ENCODE assay signal across 17 cellular contexts in the genomic region with DNA sequence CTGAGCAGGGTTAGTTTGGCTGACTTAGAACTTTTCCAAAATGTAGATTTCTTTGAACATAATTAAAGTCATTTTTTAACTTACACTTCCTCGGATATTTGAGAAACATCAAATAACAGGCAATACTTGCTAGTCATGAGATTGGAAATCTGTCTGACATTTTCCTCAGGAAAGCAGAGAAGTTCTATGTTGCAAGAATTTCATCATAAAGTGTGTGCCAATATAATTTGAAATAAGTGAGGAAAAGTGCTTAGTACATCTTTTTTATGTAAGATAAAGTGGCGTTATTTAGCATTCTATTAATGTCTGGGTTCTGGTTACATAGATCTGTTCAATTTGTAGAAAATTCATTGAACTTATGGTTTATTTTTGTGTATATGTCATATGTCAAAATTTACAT. TPM values are rescaled to one million over a fixed set of nuclear protein-coding genes. Genes with fewer than 3 reads are reported as not detected.
DNase-seq lines count a peak whose midpoint lies in the region; ATAC-seq and TF ChIP-seq lines count a peak whose summit lies in the region.
"Had no signal": no experiment of that assay in that cellular context is flagged by ENCODE, and none has a peak within 500 bp of the region (broad histone marks: within the 10 kb centered on the region; RNA-seq: fewer than 3 reads in every experiment).

No MANE protein-coding gene starts in this region.

- H2BK5ac ChIP-seq in IMR-90 (ENCODE audit: low read depth, low read length, poor library complexity, severe bottlenecking), result no peak overlapping the region

- no peak overlapping the region for H2AK5ac ChIP-seq in IMR-90 (ENCODE audit: low read depth, low read length)

- dilution Hi-C loops in IMR-90 (cut with HindIII; ENCODE audit: low sequenced_read_pairs, unreplicated experiment), result no loop called here

- no peaks in the 10 kb centered on the region; the same call in 1 of the 2 replicates for H3K9me1 ChIP-seq in IMR-90 (ENCODE audit: insufficient read depth, low read length)

- CTCF ChIA-PET in IMR-90 (lab: Yijun Ruan, JAX), result interaction anchor here (2.6 kb wide), 1 partner anchor 15 kb away, joined by 6 read pairs; no protein-coding TSS in a partner anchor

- H3K9me3 ChIP-seq in IMR-90 (ENCODE audit: control insufficient read depth, insufficient read depth, low read length) (no peaks in the 10 kb centered on the region), neutrophil (no peaks in the 10 kb centered on the region)
- H3K9me3 ChIP-seq: BE2C had no signal

- no peak overlapping the region for H3K56ac ChIP-seq in IMR-90 (ENCODE audit: extremely low read depth, insufficient read depth, low read length)

- no peak overlapping the region for H2BK120ac ChIP-seq in IMR-90 (ENCODE audit: low read depth, low read length)

- H3K27ac ChIP-seq in IMR-90 (ENCODE audit: insufficient read depth, low read length) (no peak overlapping the region), neutrophil (peak overlapping the region; percentile 79)

- ATAC-seq in IMR-90 (ENCODE audit: low read depth) (no peak), GM21717 (IDR thresholded peaks at IDR 0.05; ENCODE audit: unreplicated experiment) (no peak)
- ATAC-seq: Panc1, Right ventricle myocardium inferior had no signal

- H3K4me3 ChIP-seq in IMR-90 (ENCODE audit: insufficient read depth, low read depth, low read length), result no peak overlapping the region
- no peak overlapping the region for H3K4me3 ChIP-seq in neutrophil (ENCODE audit: low read depth in 1 of 2, low read length in 1 of 2)

- intact Hi-C loops in IMR-90 (cut with micrococcal nuclease), result no loop called here

- H4K5ac ChIP-seq in IMR-90 (ENCODE audit: low read depth, low read length), result no peak overlapping the region

- TF ChIP-seq POLR2A in IMR-90 (IDR thresholded peaks at IDR 0.05; ENCODE audit: low read depth, low read length), result no peak

- TF ChIP-seq RAD21 in IMR-90 (IDR thresholded peaks at IDR 0.05; ENCODE audit: low read length), result no peak

- no TSS peak for BruUV-seq in IMR-90 (replicated peaks; lab: Mats Ljungman, UMichigan)

- 80% methylated on average over 1 of the region's 2 CpGs; no CpG with 5 or more reads in 1 of the 2 experiments for WGBS in IMR-90 (ENCODE audit: extremely low coverage in 2 of 2, insufficient read length in 1 of 2), 2 experiments

- no peak overlapping the region for H3K14ac ChIP-seq in IMR-90 (replicated peaks; ENCODE audit: low read depth, low read length)

- no peak overlapping the region for H2BK20ac ChIP-seq in IMR-90 (ENCODE audit: low read depth, low read length)

- H3K36me3 ChIP-seq in IMR-90 (ENCODE audit: control insufficient read depth, insufficient read depth, low read length) (peaks cover 3% of the 10 kb centered on the region; the same call in 1 of the 2 replicates), neutrophil (peaks cover 9% of the 10 kb centered on the region)

- H4K8ac ChIP-seq in IMR-90 (ENCODE audit: low read depth in 2 of 2, low read length in 2 of 2), result no peak overlapping the region

- no peaks in the 10 kb centered on the region for H4K20me1 ChIP-seq in IMR-90 (ENCODE audit: insufficient read depth, low read length)

- H3K9ac ChIP-seq in IMR-90 (ENCODE audit: low read depth, low read length), result no peak overlapping the region

- H3K18ac ChIP-seq in IMR-90 (ENCODE audit: low read depth, low read length), result no peak overlapping the region

- DNase-seq in CD1c-positive myeloid dendritic cell (ENCODE audit: extremely low spot score) (peak; percentile 62), IMR-90 (no peak), fibroblast of peridontal ligament (ENCODE audit: extremely low read depth) (peak; percentile 49), C1 segment of cervical spinal cord (lab: John Stamatoyannopoulos, UW) (no peak)
- no peak for DNase-seq in activated CD4-positive, alpha-beta T cell treated with anti-CD3 and anti-CD28 coated beads, Interleukin-2, amount 50 U/mL, for 48 hours
- no peak for DNase-seq in stimulated activated CD4-positive, alpha-beta T cell treated with anti-CD3 and anti-CD28 coated beads, Interleukin-2, amount 100 ng/mL, for 24 hours
- DNase-seq: BE2C, EL, KG1, NCI-H1092 treated with DMSO at 0.1 percent for 48 hours, NCI-H1694 treated with DMSO at 0.1 percent for 48 hours, NCI-H446 had no signal

- no peak overlapping the region for H3K4me2 ChIP-seq in IMR-90 (ENCODE audit: low read depth, low read length)

- no peak overlapping the region for H4K91ac ChIP-seq in IMR-90 (ENCODE audit: insufficient read depth, low read depth, low read length)

- in situ Hi-C loops in IMR-90 (cut with MboI; ENCODE audit: low sequenced_read_pairs), result no loop called here

- H2AK9ac ChIP-seq in IMR-90 (replicated peaks; ENCODE audit: low read depth, low read length, poor library complexity), result no peak overlapping the region

- H3K4ac ChIP-seq in IMR-90 (ENCODE audit: low read depth, low read length), result no peak overlapping the region

- TF ChIP-seq CTCF in IMR-90 (conservative IDR thresholded peaks at IDR 0.05; ENCODE audit: low read depth, low read length) (no peak), neutrophil (IDR thresholded peaks at IDR 0.05) (no peak)

- H3K4me1 ChIP-seq in IMR-90 (ENCODE audit: control insufficient read depth, insufficient read depth, low read length) (peaks cover 2% of the 10 kb centered on the region; the same call in 1 of the 2 replicates), neutrophil (ENCODE audit: control insufficient read depth in 1 of 2, insufficient read depth in 1 of 2, low read depth in 1 of 2, low read length in 1 of 2) (peaks cover 78 to 79% of the 10 kb centered on the region in 2 experiments)
- H3K4me1 ChIP-seq: BE2C had no signal

- H2BK15ac ChIP-seq in IMR-90 (ENCODE audit: low read depth, low read length), result no peak overlapping the region

- H3K23ac ChIP-seq in IMR-90 (ENCODE audit: low read depth, low read length), result no peak overlapping the region

- peaks cover 9 to 13% of the 10 kb centered on the region in 2 experiments; a peak in 3 of 4 replicates for H3K79me1 ChIP-seq in IMR-90 (ENCODE audit: low read depth in 1 of 2, low read length in 2 of 2)

- H3K27me3 ChIP-seq in IMR-90 (ENCODE audit: control insufficient read depth, insufficient read depth, low read length), result no peaks in the 10 kb centered on the region
- no peaks in the 10 kb centered on the region for H3K27me3 ChIP-seq in neutrophil
- H3K27me3 ChIP-seq: BE2C had no signal

- POLR2A ChIA-PET in IMR-90 (lab: Charles Lee; ENCODE audit: unreplicated experiment), result no interaction called here

- H2AFZ ChIP-seq in IMR-90 (replicated peaks; ENCODE audit: low read length, poor library complexity), result no peak overlapping the region

TF ChIP-seq in IMR-90, 13 proteins besides CTCF, POLR2A, EP300 and RAD21:
- TF ChIP-seq NFE2L2 (IDR thresholded peaks at IDR 0.05; ENCODE audit: low read depth, low read length), result no peak
- no peak for TF ChIP-seq BHLHE40 (IDR thresholded peaks at IDR 0.05; ENCODE audit: low read depth, low read length)
- TF ChIP-seq CEBPB (IDR thresholded peaks at IDR 0.05; ENCODE audit: low read depth, low read length), result peak; percentile 21; the same call in 1 of the 2 replicates

RNA-seq across cellular contexts. Expression of a gene that starts 48.7 kb away (rescaled TPM):
- total RNA-seq in IMR-90 (2012; rRNA removed), result not detected in 2 replicates
- not detected in 2 replicates for polyA plus RNA-seq in IMR-90 (2012; rRNA removed)
- not detected in 2 replicates for polyA plus RNA-seq in IMR-90 (2012; cell fraction: cytosol; rRNA removed)
- not detected in 2 replicates for polyA plus RNA-seq in IMR-90 (2012; cell fraction: nucleus; rRNA removed; ENCODE audit: low replicate concordance)
- total RNA-seq: M059J had no signal

RNA-seq across cellular contexts. Expression of a gene that starts 52.1 kb away (rescaled TPM):
- 22.6 and 24.2 TPM in 2 replicates for total RNA-seq in IMR-90 (2012; rRNA removed)
- 7.8 and 8.5 TPM in 2 replicates for polyA plus RNA-seq in IMR-90 (2012; rRNA removed)
- 2.8 and 2.9 TPM in 2 replicates for polyA plus RNA-seq in IMR-90 (2012; cell fraction: cytosol; rRNA removed)
- 3.1 and 21.7 TPM in 2 replicates for polyA plus RNA-seq in IMR-90 (2012; cell fraction: nucleus; rRNA removed; ENCODE audit: low replicate concordance)

Comparison
In these comparisons a context has a peak if more than half of its experiments do, and no peak if none do; other contexts are left out.
1. DNase-seq: peak in CD1c-positive myeloid dendritic cell (single experiment) and fibroblast of peridontal ligament (single experiment); none in IMR-90 (single experiment), activated CD4-positive, alpha-beta T cell treated with anti-CD3 and anti-CD28 coated beads, Interleukin-2, amount 50 U/mL, for 48 hours (0 of 2), C1 segment of cervical spinal cord (0 of 14) and stimulated activated CD4-positive, alpha-beta T cell treated with anti-CD3 and anti-CD28 coated beads, Interleukin-2, amount 100 ng/mL, for 24 hours (0 of 2).